Comparison of ENCODE assay signal across 21 cellular contexts in the genomic region with DNA sequence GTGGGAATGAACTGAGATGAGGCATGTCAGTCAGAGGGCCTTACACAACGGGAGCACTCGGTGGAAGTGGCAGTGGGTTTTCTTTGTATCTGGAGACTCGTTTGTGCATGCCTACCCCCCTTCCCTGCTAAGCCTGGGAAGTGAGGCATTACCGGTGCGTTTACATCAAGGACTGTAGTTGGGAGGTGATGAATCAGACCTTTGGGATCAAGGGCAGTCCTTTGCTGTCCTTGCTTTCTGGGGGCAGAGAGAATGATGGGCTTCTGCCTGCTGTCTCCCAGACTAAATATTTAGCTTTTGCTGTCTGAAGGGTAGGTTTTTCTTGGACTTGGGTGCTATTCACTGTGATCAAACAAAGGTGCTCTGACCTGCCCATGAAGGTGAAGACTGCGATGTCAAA.
"Had no signal": no experiment of that assay in that cellular context is flagged by ENCODE, and none has a peak within 500 bp of the region (broad histone marks: within the 10 kb centered on the region; RNA-seq: fewer than 3 reads in every experiment).

No MANE protein-coding gene starts in this region.

- DNase-seq: activated CD4-positive, alpha-beta T cell treated with anti-CD3 and anti-CD28 coated beads for 48 hours; activated CD4-positive, alpha-beta T cell treated with anti-CD3 and anti-CD28 coated beads, Interleukin-2, amount 50 U/mL, for 48 hours; activated CD8-positive, alpha-beta memory T cell treated with anti-CD3 and anti-CD28 coated beads for 24 hours; activated effector memory CD4-positive, alpha-beta T cell treated with Interleukin-2 at 50 U/mL for 16 hours; activated naive CD4-positive, alpha-beta T cell treated with Interleukin-2 at 50 U/mL for 16 hours; aorta; body of pancreas; effector CD8-positive, alpha-beta T cell; erythroblast; stimulated activated CD4-positive, alpha-beta T cell treated with anti-CD3 and anti-CD28 coated beads, Interleukin-1b, Interleukin-23, amount 100 ng/mL, for 48 hours; stimulated activated naive B cell treated with anti-CD40 and anti-IgM and Interleukin-4, amounts not matched to agents 10 μg/mL and 1 μg/mL and 100 μg/mL, for 72 hours; stomach; T-helper 9 cell; thyroid gland; upper lobe of left lung had no signal

- H3K4me2 ChIP-seq: hepatocyte had no signal

- H3K27me3 ChIP-seq: body of pancreas, gastroesophageal sphincter, hepatocyte, stomach, thyroid gland, upper lobe of left lung, vagina had no signal

- H2AFZ ChIP-seq: hepatocyte had no signal

- H3K9me3 ChIP-seq: body of pancreas, gastroesophageal sphincter, mucosa of descending colon, stomach, thyroid gland, upper lobe of left lung, vagina had no signal

- H3K36me3 ChIP-seq: thyroid gland had no signal

- H3K4me3 ChIP-seq: body of pancreas, gastroesophageal sphincter, hepatocyte, mucosa of descending colon, skin epidermis, stomach, thyroid gland, upper lobe of left lung, vagina had no signal

- H3K79me2 ChIP-seq: hepatocyte had no signal

- H3K27ac ChIP-seq: gastroesophageal sphincter, hepatocyte, skin epidermis, stomach, upper lobe of left lung, vagina, VCaP had no signal
